1 cellular context compared by ENCODE assay signal in genomic region chr1:24642481-24643361, GRCh38.
TF ChIP-seq lines count a peak whose summit lies in the region.

Gene SRRM1 (plus strand): TSS chr1:24643302. CDS start chr1:24643327, 25 bp downstream.

TF ChIP-seq in GM12878, 131 proteins besides CTCF, POLR2A, EP300 and RAD21 (continued from another document and continues in another):
- TF ChIP-seq, protein P1, sequence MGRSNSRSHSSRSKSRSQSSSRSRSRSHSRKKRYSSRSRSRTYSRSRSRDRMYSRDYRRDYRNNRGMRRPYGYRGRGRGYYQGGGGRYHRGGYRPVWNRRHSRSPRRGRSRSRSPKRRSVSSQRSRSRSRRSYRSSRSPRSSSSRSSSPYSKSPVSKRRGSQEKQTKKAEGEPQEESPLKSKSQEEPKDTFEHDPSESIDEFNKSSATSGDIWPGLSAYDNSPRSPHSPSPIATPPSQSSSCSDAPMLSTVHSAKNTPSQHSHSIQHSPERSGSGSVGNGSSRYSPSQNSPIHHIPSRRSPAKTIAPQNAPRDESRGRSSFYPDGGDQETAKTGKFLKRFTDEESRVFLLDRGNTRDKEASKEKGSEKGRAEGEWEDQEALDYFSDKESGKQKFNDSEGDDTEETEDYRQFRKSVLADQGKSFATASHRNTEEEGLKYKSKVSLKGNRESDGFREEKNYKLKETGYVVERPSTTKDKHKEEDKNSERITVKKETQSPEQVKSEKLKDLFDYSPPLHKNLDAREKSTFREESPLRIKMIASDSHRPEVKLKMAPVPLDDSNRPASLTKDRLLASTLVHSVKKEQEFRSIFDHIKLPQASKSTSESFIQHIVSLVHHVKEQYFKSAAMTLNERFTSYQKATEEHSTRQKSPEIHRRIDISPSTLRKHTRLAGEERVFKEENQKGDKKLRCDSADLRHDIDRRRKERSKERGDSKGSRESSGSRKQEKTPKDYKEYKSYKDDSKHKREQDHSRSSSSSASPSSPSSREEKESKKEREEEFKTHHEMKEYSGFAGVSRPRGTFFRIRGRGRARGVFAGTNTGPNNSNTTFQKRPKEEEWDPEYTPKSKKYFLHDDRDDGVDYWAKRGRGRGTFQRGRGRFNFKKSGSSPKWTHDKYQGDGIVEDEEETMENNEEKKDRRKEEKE (IDR thresholded peaks at IDR 0.05), result no peak
- TF ChIP-seq MYC (IDR thresholded peaks at IDR 0.05; ENCODE audit: insufficient read depth, insufficient read length, insufficient replicate concordance, low read length, severe bottlenecking) (peak; percentile 71), BCL11A (IDR thresholded peaks at IDR 0.05; ENCODE audit: low read depth, low read length) (no peak), WRNIP1 (IDR thresholded peaks at IDR 0.05; ENCODE audit: borderline replicate concordance, low read depth, low read length) (no peak), IKZF1 (conservative IDR thresholded peaks at IDR 0.05) (peak; percentile 100), ZBTB40 (IDR thresholded peaks at IDR 0.05; ENCODE audit: borderline replicate concordance) (no peak), PRDM15 (CRISPR knock-in tag; IDR thresholded peaks at IDR 0.05) (no peak), ZBED1 (IDR thresholded peaks at IDR 0.05; ENCODE audit: borderline replicate concordance) (no peak), SUPT20H (IDR thresholded peaks at IDR 0.05; ENCODE audit: borderline replicate concordance, control insufficient read depth, low read depth, low read length) (no peak), CHD1 (IDR thresholded peaks at IDR 0.05; ENCODE audit: low read depth, low read length) (no peak), SREBF1 (IDR thresholded peaks at IDR 0.05; ENCODE audit: low read length) (no peak), TCF7 (IDR thresholded peaks at IDR 0.05; ENCODE audit: borderline replicate concordance) (no peak), ZBTB11 (CRISPR knock-in tag; IDR thresholded peaks at IDR 0.05) (no peak), ELK1 (IDR thresholded peaks at IDR 0.05; ENCODE audit: low read depth, low read length) (0 out of 2 replicates have a peak, but pooled peaks have one; percentile 34), MYB (IDR thresholded peaks at IDR 0.05; ENCODE audit: borderline replicate concordance, low read depth, low read length) (no peak; the same call in 1 of the 2 replicates), MEF2A (IDR thresholded peaks at IDR 0.05; ENCODE audit: insufficient read depth, low read depth, low read length) (peak; percentile 51; the same call in 1 of the 2 replicates), CHD4 (IDR thresholded peaks at IDR 0.05) (no peak), YY1 (IDR thresholded peaks at IDR 0.05; ENCODE audit: low read depth, low read length) (no peak; the same call in 1 of the 2 replicates), SMC3 (IDR thresholded peaks at IDR 0.05; ENCODE audit: borderline replicate concordance, low read length) (no peak), BMI1 (IDR thresholded peaks at IDR 0.05; ENCODE audit: borderline replicate concordance) (no peak), ZSCAN29 (IDR thresholded peaks at IDR 0.05) (no peak), HDAC6 (IDR thresholded peaks at IDR 0.05; ENCODE audit: unreplicated experiment) (peak; percentile 38), KAT2A (conservative IDR thresholded peaks at IDR 0.05; ENCODE audit: control insufficient read depth, low read depth, low read length) (no peak), ZNF384 (IDR thresholded peaks at IDR 0.05; ENCODE audit: borderline replicate concordance, low read depth, low read length) (no peak), GATAD2B (conservative IDR thresholded peaks at IDR 0.05; ENCODE audit: low read depth) (no peak; the same call in 1 of the 2 replicates), JUNB (IDR thresholded peaks at IDR 0.05) (no peak; the same call in 1 of the 2 replicates), TARDBP (IDR thresholded peaks at IDR 0.05; ENCODE audit: borderline replicate concordance) (no peak)
- TF ChIP-seq, protein P2, sequence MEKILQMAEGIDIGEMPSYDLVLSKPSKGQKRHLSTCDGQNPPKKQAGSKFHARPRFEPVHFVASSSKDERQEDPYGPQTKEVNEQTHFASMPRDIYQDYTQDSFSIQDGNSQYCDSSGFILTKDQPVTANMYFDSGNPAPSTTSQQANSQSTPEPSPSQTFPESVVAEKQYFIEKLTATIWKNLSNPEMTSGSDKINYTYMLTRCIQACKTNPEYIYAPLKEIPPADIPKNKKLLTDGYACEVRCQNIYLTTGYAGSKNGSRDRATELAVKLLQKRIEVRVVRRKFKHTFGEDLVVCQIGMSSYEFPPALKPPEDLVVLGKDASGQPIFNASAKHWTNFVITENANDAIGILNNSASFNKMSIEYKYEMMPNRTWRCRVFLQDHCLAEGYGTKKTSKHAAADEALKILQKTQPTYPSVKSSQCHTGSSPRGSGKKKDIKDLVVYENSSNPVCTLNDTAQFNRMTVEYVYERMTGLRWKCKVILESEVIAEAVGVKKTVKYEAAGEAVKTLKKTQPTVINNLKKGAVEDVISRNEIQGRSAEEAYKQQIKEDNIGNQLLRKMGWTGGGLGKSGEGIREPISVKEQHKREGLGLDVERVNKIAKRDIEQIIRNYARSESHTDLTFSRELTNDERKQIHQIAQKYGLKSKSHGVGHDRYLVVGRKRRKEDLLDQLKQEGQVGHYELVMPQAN (conservative IDR thresholded peaks at IDR 0.05), result peak; percentile 71
- TF ChIP-seq, protein P3, sequence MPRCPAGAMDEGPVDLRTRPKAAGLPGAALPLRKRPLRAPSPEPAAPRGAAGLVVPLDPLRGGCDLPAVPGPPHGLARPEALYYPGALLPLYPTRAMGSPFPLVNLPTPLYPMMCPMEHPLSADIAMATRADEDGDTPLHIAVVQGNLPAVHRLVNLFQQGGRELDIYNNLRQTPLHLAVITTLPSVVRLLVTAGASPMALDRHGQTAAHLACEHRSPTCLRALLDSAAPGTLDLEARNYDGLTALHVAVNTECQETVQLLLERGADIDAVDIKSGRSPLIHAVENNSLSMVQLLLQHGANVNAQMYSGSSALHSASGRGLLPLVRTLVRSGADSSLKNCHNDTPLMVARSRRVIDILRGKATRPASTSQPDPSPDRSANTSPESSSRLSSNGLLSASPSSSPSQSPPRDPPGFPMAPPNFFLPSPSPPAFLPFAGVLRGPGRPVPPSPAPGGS (IDR thresholded peaks at IDR 0.05; ENCODE audit: borderline replicate concordance, insufficient read depth, low read depth, low read length, poor library complexity, severe bottlenecking), result peak; percentile 8
- TF ChIP-seq, protein P4, sequence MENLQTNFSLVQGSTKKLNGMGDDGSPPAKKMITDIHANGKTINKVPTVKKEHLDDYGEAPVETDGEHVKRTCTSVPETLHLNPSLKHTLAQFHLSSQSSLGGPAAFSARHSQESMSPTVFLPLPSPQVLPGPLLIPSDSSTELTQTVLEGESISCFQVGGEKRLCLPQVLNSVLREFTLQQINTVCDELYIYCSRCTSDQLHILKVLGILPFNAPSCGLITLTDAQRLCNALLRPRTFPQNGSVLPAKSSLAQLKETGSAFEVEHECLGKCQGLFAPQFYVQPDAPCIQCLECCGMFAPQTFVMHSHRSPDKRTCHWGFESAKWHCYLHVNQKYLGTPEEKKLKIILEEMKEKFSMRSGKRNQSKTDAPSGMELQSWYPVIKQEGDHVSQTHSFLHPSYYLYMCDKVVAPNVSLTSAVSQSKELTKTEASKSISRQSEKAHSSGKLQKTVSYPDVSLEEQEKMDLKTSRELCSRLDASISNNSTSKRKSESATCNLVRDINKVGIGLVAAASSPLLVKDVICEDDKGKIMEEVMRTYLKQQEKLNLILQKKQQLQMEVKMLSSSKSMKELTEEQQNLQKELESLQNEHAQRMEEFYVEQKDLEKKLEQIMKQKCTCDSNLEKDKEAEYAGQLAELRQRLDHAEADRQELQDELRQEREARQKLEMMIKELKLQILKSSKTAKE (IDR thresholded peaks at IDR 0.05; ENCODE audit: low read depth, poor library complexity, severe bottlenecking), result no peak
- TF ChIP-seq, protein P5, sequence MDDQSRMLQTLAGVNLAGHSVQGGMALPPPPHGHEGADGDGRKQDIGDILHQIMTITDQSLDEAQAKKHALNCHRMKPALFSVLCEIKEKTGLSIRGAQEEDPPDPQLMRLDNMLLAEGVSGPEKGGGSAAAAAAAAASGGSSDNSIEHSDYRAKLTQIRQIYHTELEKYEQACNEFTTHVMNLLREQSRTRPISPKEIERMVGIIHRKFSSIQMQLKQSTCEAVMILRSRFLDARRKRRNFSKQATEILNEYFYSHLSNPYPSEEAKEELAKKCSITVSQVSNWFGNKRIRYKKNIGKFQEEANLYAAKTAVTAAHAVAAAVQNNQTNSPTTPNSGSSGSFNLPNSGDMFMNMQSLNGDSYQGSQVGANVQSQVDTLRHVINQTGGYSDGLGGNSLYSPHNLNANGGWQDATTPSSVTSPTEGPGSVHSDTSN (IDR thresholded peaks at IDR 0.05; ENCODE audit: insufficient replicate concordance, low read depth, low read length), result no peak
